In genomic region chr7:36958094-36958718, GRCh38 we compare ENCODE assay signal across 16 cellular contexts.
"Had no signal": no experiment of that assay in that cellular context is flagged by ENCODE, and none has a peak within 500 bp of the region (broad histone marks: within the 10 kb centered on the region; RNA-seq: fewer than 3 reads in every experiment).

No MANE protein-coding gene starts in this region.

- H2AFZ ChIP-seq: neural progenitor cell, parathyroid adenoma had no signal

- H3K27ac Mint-ChIP-seq: activated naive CD4-positive, alpha-beta T cell treated with anti-CD3 and anti-CD28 coated beads for 36 hours; activated T-helper 17 cell treated with anti-CD3 and anti-CD28 coated beads, Interleukin-2, amount 50 U/mL, for 72 hours; neural progenitor cell had no signal

- H3K4me1 ChIP-seq: uterus had no signal

- H3K27me3 ChIP-seq: adrenal gland, heart left ventricle, neural progenitor cell, thyroid gland, uterus had no signal

- ATAC-seq: activated T-helper 17 cell treated with anti-CD3 and anti-CD28 coated beads, Interleukin-2, amount 50 U/mL, for 72 hours; heart left ventricle; left ventricle myocardium superior had no signal

- H3K4me3 ChIP-seq: adrenal gland, coronary artery, heart left ventricle, neural progenitor cell, thyroid gland, uterus had no signal

- FAIRE-seq: frontal cortex, keratinocyte had no signal

- H3K79me2 ChIP-seq: parathyroid adenoma had no signal

- H3K4me3 Mint-ChIP-seq: activated naive CD4-positive, alpha-beta T cell treated with anti-CD3 and anti-CD28 coated beads for 36 hours; activated T-helper 17 cell treated with anti-CD3 and anti-CD28 coated beads, Interleukin-2, amount 50 U/mL, for 72 hours; neural progenitor cell had no signal

- H3K27me3 Mint-ChIP-seq: activated T-helper 17 cell treated with anti-CD3 and anti-CD28 coated beads, Interleukin-2, amount 50 U/mL, for 72 hours had no signal

- H3K27ac ChIP-seq: adrenal gland, coronary artery, heart left ventricle, neural progenitor cell, parathyroid adenoma, thyroid gland, uterus had no signal

- H3K9ac ChIP-seq: neural progenitor cell, parathyroid adenoma had no signal

- H3K9me3 ChIP-seq: adrenal gland, heart left ventricle, thyroid gland, uterus had no signal

- H3K36me3 ChIP-seq: adrenal gland, heart left ventricle, neural progenitor cell, thyroid gland, uterus had no signal

- H3K4me2 ChIP-seq: neural progenitor cell had no signal

- DNase-seq: activated CD4-positive, alpha-beta T cell treated with anti-CD3 and anti-CD28 coated beads for 48 hours; activated naive CD4-positive, alpha-beta T cell treated with anti-CD3 and anti-CD28 coated beads for 36 hours; central memory CD4-positive, alpha-beta T cell; effector CD4-positive, alpha-beta T cell; heart left ventricle; left ventricle myocardium superior; retina; thyroid gland; uterus had no signal

- H3K36me3 Mint-ChIP-seq: neural progenitor cell had no signal
